Comparison of ENCODE assay signal across 1 cellular context in genomic region chr1:37449936-37450335, GRCh38.
TF ChIP-seq lines count a peak whose summit lies in the region.

No MANE protein-coding gene starts in this region.

TF ChIP-seq in K562, 482 proteins besides CTCF, POLR2A, EP300 and RAD21:
- no peak for TF ChIP-seq MYC (IDR thresholded peaks at IDR 0.05; ENCODE audit: low read depth, low read length)
- TF ChIP-seq MYC (CRISPR knock-in tag; IDR thresholded peaks at IDR 0.05; ENCODE audit: borderline replicate concordance, low read depth), result no peak
- TF ChIP-seq ZKSCAN8 (CRISPR knock-in tag; IDR thresholded peaks at IDR 0.05), result peak; percentile 92; the same call in 1 of the 2 replicates
- peak; percentile 70 for TF ChIP-seq VEZF1 (CRISPR knock-in tag; IDR thresholded peaks at IDR 0.05)
- TF ChIP-seq SPI1 (IDR thresholded peaks at IDR 0.05; ENCODE audit: borderline replicate concordance, low read depth, low read length), result peak; percentile 90
- no peak for TF ChIP-seq MBD2 (IDR thresholded peaks at IDR 0.05; ENCODE audit: borderline replicate concordance, low read depth)
- no peak for TF ChIP-seq GMEB1 (CRISPR knock-in tag; IDR thresholded peaks at IDR 0.05)
- no peak for TF ChIP-seq ZNF316 (IDR thresholded peaks at IDR 0.05)
- peak; percentile 89 for TF ChIP-seq ZNF444 (CRISPR knock-in tag; IDR thresholded peaks at IDR 0.05)
- TF ChIP-seq ZBTB8A (IDR thresholded peaks at IDR 0.05; ENCODE audit: partially characterized antibody), result no peak
- TF ChIP-seq MCM3 (IDR thresholded peaks at IDR 0.05), result no peak
- TF ChIP-seq ZNF24 (IDR thresholded peaks at IDR 0.05), result no peak
- no peak for TF ChIP-seq COPS2 (conservative IDR thresholded peaks at IDR 0.05)
- peak in 1 of 2 experiments; percentile 46; a peak in 1 of 4 replicates for TF ChIP-seq KDM1A (IDR thresholded peaks at IDR 0.05)
- no peak for TF ChIP-seq ZBTB11 (CRISPR knock-in tag; IDR thresholded peaks at IDR 0.05)
